Comparison of ENCODE assay signal across 21 cellular contexts in the genomic region with DNA sequence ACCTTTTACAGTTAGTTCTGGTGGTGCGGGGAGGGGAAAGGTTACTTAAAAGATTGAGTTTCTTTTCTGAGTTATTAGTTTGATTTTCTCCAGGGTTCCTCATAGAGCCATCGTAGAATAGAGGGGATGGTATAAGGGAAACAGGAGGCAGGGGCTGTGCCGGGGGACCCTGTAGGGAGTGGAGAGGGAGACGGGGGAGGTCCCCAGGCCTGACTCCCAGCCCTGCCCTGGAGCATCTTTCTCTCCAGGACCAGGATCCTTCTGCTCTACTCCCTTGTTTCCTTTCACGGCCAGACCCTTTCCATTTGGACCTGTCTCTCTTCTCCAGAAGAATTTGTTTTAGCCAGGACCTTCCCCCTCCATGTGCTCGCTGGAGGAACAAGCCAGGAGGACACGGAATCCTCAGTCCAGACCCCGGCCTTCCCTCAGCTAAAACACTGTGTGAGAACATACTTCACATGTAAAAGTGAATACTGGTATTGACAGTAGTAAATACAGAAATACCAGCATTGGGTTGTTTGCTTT. TPM values are rescaled to one million over a fixed set of nuclear protein-coding genes. Genes with fewer than 3 reads are reported as not detected.
DNase-seq lines count a peak whose midpoint lies in the region; ATAC-seq and TF ChIP-seq lines count a peak whose summit lies in the region.
"Had no signal": no experiment of that assay in that cellular context is flagged by ENCODE, and none has a peak within 500 bp of the region (broad histone marks: within the 10 kb centered on the region; RNA-seq: fewer than 3 reads in every experiment).

No MANE protein-coding gene starts in this region.

- peak overlapping the region; percentile 50 for H3K27ac Mint-ChIP-seq in activated B cell treated with CpG ODN at 0.5 μM for 24 hours
- H3K27ac Mint-ChIP-seq: stimulated activated naive CD8-positive, alpha-beta T cell treated with anti-CD3 and anti-CD28 coated beads, Interleukin-15, amount 100 ng/mL, for 72 hours had no signal

- no peak for TF ChIP-seq CTCF in activated B cell treated with CpG ODN at 0.5 μM for 24 hours (IDR thresholded peaks at IDR 0.05)

- H3K4me1 ChIP-seq in muscle layer of colon (ENCODE audit: insufficient read depth, low read length), result peaks cover 35% of the 10 kb centered on the region
- peaks cover 38% of the 10 kb centered on the region for H3K4me1 ChIP-seq in stomach smooth muscle (ENCODE audit: control insufficient read depth, insufficient read depth, low read length)

- peaks cover 47% of the 10 kb centered on the region for H3K4me1 Mint-ChIP-seq in activated B cell treated with CpG ODN at 0.5 μM for 24 hours

- POLR2A ChIA-PET in activated B cell treated with CpG ODN at 0.5 μM for 24 hours (lab: Charles Lee), result interaction anchor here (1.2 to 6.5 kb wide), 3 partner anchors 14 to 59 kb away, joined by 3 to 60 read pairs (median 5); a partner anchor contains a TSS

- no peaks in the 10 kb centered on the region for H3K27me3 Mint-ChIP-seq in activated B cell treated with CpG ODN at 0.5 μM for 24 hours
- H3K27me3 Mint-ChIP-seq: brain; stimulated activated naive CD8-positive, alpha-beta T cell treated with anti-CD3 and anti-CD28 coated beads, Interleukin-15, amount 100 ng/mL, for 72 hours had no signal

- H3K4me3 ChIP-seq in muscle layer of colon (ENCODE audit: low read depth in 1 of 2, low read length in 2 of 2) (no peak overlapping the region), stomach smooth muscle (ENCODE audit: low read length in 2 of 2) (no peak overlapping the region)
- H3K4me3 ChIP-seq: mucosa of descending colon, pancreas had no signal

- ATAC-seq in activated B cell treated with CpG ODN at 0.5 μM for 24 hours (ENCODE audit: low read depth) (no peak), HG03025 (IDR thresholded peaks at IDR 0.05; ENCODE audit: low FRiP score, unreplicated experiment) (no peak), GM21423 (IDR thresholded peaks at IDR 0.05; ENCODE audit: unreplicated experiment) (no peak)
- ATAC-seq: left lobe of liver; mucosa of descending colon; pancreas; stimulated activated naive CD8-positive, alpha-beta T cell treated with anti-CD3 and anti-CD28 coated beads, Interleukin-15, amount 100 ng/mL, for 72 hours had no signal

- peak overlapping the region; percentile 12 for H3K27ac ChIP-seq in muscle layer of colon (ENCODE audit: low read depth, low read length)
- peak overlapping the region; percentile 60 for H3K27ac ChIP-seq in stomach smooth muscle (ENCODE audit: low read length)
- H3K27ac ChIP-seq: 22Rv1, pancreas had no signal

- H3K4me3 Mint-ChIP-seq in activated B cell treated with CpG ODN at 0.5 μM for 24 hours, result no peak overlapping the region
- H3K4me3 Mint-ChIP-seq: brain; stimulated activated naive CD8-positive, alpha-beta T cell treated with anti-CD3 and anti-CD28 coated beads, Interleukin-15, amount 100 ng/mL, for 72 hours had no signal

- H3K36me3 Mint-ChIP-seq in activated B cell treated with CpG ODN at 0.5 μM for 24 hours (ENCODE audit: low read depth), result peaks cover 57% of the 10 kb centered on the region

- H3K9me3 ChIP-seq in muscle layer of colon (ENCODE audit: low read length), result no peaks in the 10 kb centered on the region
- no peaks in the 10 kb centered on the region for H3K9me3 ChIP-seq in stomach smooth muscle (ENCODE audit: control insufficient read depth in 2 of 2, low read length in 2 of 2)
- H3K9me3 ChIP-seq: mucosa of descending colon, pancreas, SK-N-SH had no signal

- H3K9ac ChIP-seq in muscle layer of colon (ENCODE audit: low read length), result no peak overlapping the region
- H3K9ac ChIP-seq in stomach smooth muscle (ENCODE audit: low read length in 2 of 2), result no peak overlapping the region
- H3K9ac ChIP-seq: SK-N-SH had no signal

- intact Hi-C loops in activated B cell treated with CpG ODN at 0.5 μM for 24 hours (cut with micrococcal nuclease), result loop anchor here (10.0 kb wide), 2 partner anchors 325 to 535 kb away; a partner anchor contains a TSS

- H3K36me3 ChIP-seq in muscle layer of colon (ENCODE audit: insufficient read depth, low read length) (no peaks in the 10 kb centered on the region), stomach smooth muscle (ENCODE audit: control insufficient read depth in 2 of 2, insufficient read depth in 2 of 2, low read length in 2 of 2) (no peaks in the 10 kb centered on the region)
- H3K36me3 ChIP-seq: pancreas had no signal

- H3K9me3 Mint-ChIP-seq in activated B cell treated with CpG ODN at 0.5 μM for 24 hours, result no peaks in the 10 kb centered on the region
- H3K9me3 Mint-ChIP-seq: brain; stimulated activated naive CD8-positive, alpha-beta T cell treated with anti-CD3 and anti-CD28 coated beads, Interleukin-15, amount 100 ng/mL, for 72 hours had no signal

- CTCF ChIA-PET in activated B cell treated with CpG ODN at 0.5 μM for 24 hours (lab: Charles Lee), result no interaction called here

- DNase-seq in activated CD8-positive, alpha-beta memory T cell treated with anti-CD3 and anti-CD28 coated beads for 24 hours, result peak; percentile 32
- no peak for DNase-seq in activated CD8-positive, alpha-beta memory T cell treated with anti-CD3 and anti-CD28 coated beads, Interleukin-2, amount 50 U/mL, for 48 hours
- DNase-seq in activated B cell treated with CpG ODN at 0.5 μM for 24 hours (no peak), NCI-H2081 (lab: John Stamatoyannopoulos, UW) (no peak)
- DNase-seq: AML-193; Calu3; HCEC 1CT; mucosa of descending colon; NCI-H2029; NCI-H446; pancreas; SK-N-SH; stimulated activated naive CD8-positive, alpha-beta T cell treated with anti-CD3 and anti-CD28 coated beads, Interleukin-15, amount 100 ng/mL, for 72 hours; T-helper 9 cell had no signal

- H3K27me3 ChIP-seq in muscle layer of colon (ENCODE audit: control insufficient read depth in 1 of 2, insufficient read depth in 2 of 2, low read length in 2 of 2), result no peaks in the 10 kb centered on the region
- H3K27me3 ChIP-seq in stomach smooth muscle (ENCODE audit: control insufficient read depth in 1 of 2, insufficient read depth in 2 of 2, low read length in 2 of 2), result no peaks in the 10 kb centered on the region
- H3K27me3 ChIP-seq: pancreas had no signal

RNA-seq across cellular contexts. Expression of a gene that starts 35.4 kb away (rescaled TPM):
- 140 and 188 TPM in 2 replicates for total RNA-seq in activated B cell treated with CpG ODN at 0.5 μM for 24 hours
